ENCODE assay signal across 28 cellular contexts in the genomic region with DNA sequence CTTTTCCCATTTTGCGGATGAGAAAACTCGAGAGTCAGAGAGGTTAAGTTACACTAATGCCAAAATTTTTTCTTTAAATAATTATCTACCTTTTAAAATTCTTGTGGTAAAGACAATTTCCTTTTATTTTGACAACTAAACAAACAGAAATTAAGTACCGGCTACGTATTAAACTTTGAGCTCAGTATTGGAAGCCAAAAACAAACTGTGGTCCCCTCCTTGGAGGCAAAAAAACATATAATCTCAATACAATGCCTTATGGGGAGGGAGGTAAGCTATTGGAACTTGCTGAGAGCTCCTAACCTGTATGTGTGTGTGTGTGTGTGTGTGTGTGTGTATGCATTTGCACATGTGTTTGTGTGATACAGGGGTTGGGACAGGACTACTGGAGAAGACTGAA. TPM values are rescaled to one million over a fixed set of nuclear protein-coding genes. Genes with fewer than 3 reads are reported as not detected.
DNase-seq lines count a peak whose midpoint lies in the region; ATAC-seq, FAIRE-seq and TF ChIP-seq lines count a peak whose summit lies in the region.
"Had no signal": no experiment of that assay in that cellular context is flagged by ENCODE, and none has a peak within 500 bp of the region (broad histone marks: within the 10 kb centered on the region; RNA-seq: fewer than 3 reads in every experiment).

No MANE protein-coding gene starts in this region.

- peak; percentile 37 for FAIRE-seq in astrocyte (lab: Jason Lieb, UNC)
- FAIRE-seq: A204.1, GM18507 had no signal

- no TSS peak for BruUV-seq in Caco-2 (replicated peaks; lab: Mats Ljungman, UMichigan)

- H3K27ac ChIP-seq in astrocyte (ENCODE audit: low read depth, low read length) (peak overlapping the region; percentile 96), smooth muscle cell (ENCODE audit: low read depth) (peak overlapping the region; percentile 89), Karpas-422 (ENCODE audit: low read length) (no peak overlapping the region)
- H3K27ac ChIP-seq: BLaER1 treated with 17β-estradiol and CSF1 and Interleukin-3, amounts not matched to agents 10 nM and 100 nM; KMS-11 had no signal

- H3K9me3 Mint-ChIP-seq in Caco-2 (ENCODE audit: unreplicated experiment) (peaks cover 23% of the 10 kb centered on the region), HFFc6 (no peaks in the 10 kb centered on the region), astrocyte (ENCODE audit: unreplicated experiment) (peaks cover under 1% of the 10 kb centered on the region)
- H3K9me3 Mint-ChIP-seq: CD4-positive, alpha-beta T cell; IgD-negative memory B cell had no signal

- 83% methylated on average over 4 of the region's 4 CpGs for WGBS in smooth muscle cell (ENCODE audit: low lambda C conversion rate)

- H3K36me3 Mint-ChIP-seq in Caco-2 (ENCODE audit: insufficient read depth, unreplicated experiment) (peaks cover 12% of the 10 kb centered on the region), HFFc6 (ENCODE audit: low read depth) (peaks cover 5% of the 10 kb centered on the region), astrocyte (ENCODE audit: low read depth, unreplicated experiment) (no peaks in the 10 kb centered on the region)
- H3K36me3 Mint-ChIP-seq: IgD-negative memory B cell had no signal

- intact Hi-C loops in Caco-2 (cut with micrococcal nuclease; ENCODE audit: unreplicated experiment), result loop anchor here (10.0 kb wide), 2 partner anchors 221 to 261 kb away; no protein-coding TSS in a partner anchor

- no peaks in the 10 kb centered on the region for H4K20me1 ChIP-seq in astrocyte (ENCODE audit: insufficient read depth, low read length)
- no peaks in the 10 kb centered on the region for H4K20me1 ChIP-seq in smooth muscle cell (ENCODE audit: low read depth)
- H4K20me1 ChIP-seq in Karpas-422 (ENCODE audit: insufficient read depth, low read depth, low read length), result no peaks in the 10 kb centered on the region
- H4K20me1 ChIP-seq: BLaER1 treated with 17β-estradiol and CSF1 and Interleukin-3, amounts not matched to agents 10 nM and 100 nM had no signal

- H3K4me2 ChIP-seq in astrocyte (ENCODE audit: low read length), result no peak overlapping the region
- no peak overlapping the region for H3K4me2 ChIP-seq in smooth muscle cell
- no peak overlapping the region for H3K4me2 ChIP-seq in Karpas-422 (ENCODE audit: low read depth, low read length, poor library complexity, severe bottlenecking)
- H3K4me2 ChIP-seq: BLaER1 treated with 17β-estradiol and CSF1 and Interleukin-3, amounts not matched to agents 10 nM and 100 nM; KMS-11 had no signal

- no peaks in the 10 kb centered on the region for H3K27me3 Mint-ChIP-seq in Caco-2 (ENCODE audit: insufficient read depth, unreplicated experiment)
- peaks cover 6% of the 10 kb centered on the region for H3K27me3 Mint-ChIP-seq in HFFc6 (ENCODE audit: insufficient read depth)
- H3K27me3 Mint-ChIP-seq in astrocyte (ENCODE audit: low read depth, unreplicated experiment), result no peaks in the 10 kb centered on the region

- no peaks in the 10 kb centered on the region for H3K79me2 ChIP-seq in astrocyte (ENCODE audit: insufficient read depth, low read length)
- no peaks in the 10 kb centered on the region for H3K79me2 ChIP-seq in smooth muscle cell (ENCODE audit: low read depth)
- H3K79me2 ChIP-seq in Karpas-422 (ENCODE audit: low read length), result no peaks in the 10 kb centered on the region

- no peak for ATAC-seq in GM21717 (IDR thresholded peaks at IDR 0.05; ENCODE audit: unreplicated experiment)

- no peaks in the 10 kb centered on the region for H3K27me3 ChIP-seq in Caco-2 (replicated peaks; ENCODE audit: control insufficient read depth, insufficient read depth, low read length)
- no peaks in the 10 kb centered on the region for H3K27me3 ChIP-seq in astrocyte (ENCODE audit: insufficient read depth, low read length)
- H3K27me3 ChIP-seq in smooth muscle cell (ENCODE audit: low read depth), result no peaks in the 10 kb centered on the region
- H3K27me3 ChIP-seq in Karpas-422 (ENCODE audit: low read length), result no peaks in the 10 kb centered on the region
- H3K27me3 ChIP-seq: BLaER1 treated with 17β-estradiol and CSF1 and Interleukin-3, amounts not matched to agents 10 nM and 100 nM had no signal

- H3F3A ChIP-seq in smooth muscle cell (ENCODE audit: low read depth), result peaks cover 3% of the 10 kb centered on the region

- H3K4me3 Mint-ChIP-seq in Caco-2 (ENCODE audit: unreplicated experiment) (no peak overlapping the region), HFFc6 (no peak overlapping the region; the same call in 1 of the 2 replicates), astrocyte (ENCODE audit: unreplicated experiment) (no peak overlapping the region)
- H3K4me3 Mint-ChIP-seq: CD4-positive, alpha-beta T cell; IgD-negative memory B cell had no signal

- H3K4me1 ChIP-seq in Caco-2 (peaks cover 39% of the 10 kb centered on the region), astrocyte (ENCODE audit: insufficient read depth, low read length) (peaks cover 59% of the 10 kb centered on the region), smooth muscle cell (ENCODE audit: low read depth) (peaks cover 6% of the 10 kb centered on the region), Karpas-422 (ENCODE audit: low read length) (no peaks in the 10 kb centered on the region)
- H3K4me1 ChIP-seq: BLaER1 treated with 17β-estradiol and CSF1 and Interleukin-3, amounts not matched to agents 10 nM and 100 nM had no signal

- peaks cover 5% of the 10 kb centered on the region; the same call in 1 of the 2 replicates for H3K9me3 ChIP-seq in Caco-2
- H3K9me3 ChIP-seq in astrocyte (ENCODE audit: insufficient read depth, low read depth, low read length), result no peaks in the 10 kb centered on the region
- no peaks in the 10 kb centered on the region for H3K9me3 ChIP-seq in smooth muscle cell (replicated peaks; ENCODE audit: low read depth)
- H3K9me3 ChIP-seq in Karpas-422 (ENCODE audit: low read length), result no peaks in the 10 kb centered on the region
- H3K9me3 ChIP-seq: BLaER1 treated with 17β-estradiol and CSF1 and Interleukin-3, amounts not matched to agents 10 nM and 100 nM had no signal

- H3K9me2 ChIP-seq in Karpas-422 (replicated peaks; ENCODE audit: insufficient read depth, low read length), result no peaks in the 10 kb centered on the region

- CTCF ChIA-PET in Caco-2 (lab: Charles Lee), result no interaction called here

- H3K4me3 ChIP-seq in Caco-2 (ENCODE audit: low read depth, low read length), result no peak overlapping the region
- H3K4me3 ChIP-seq in astrocyte (ENCODE audit: insufficient read depth, low read depth, low read length), result no peak overlapping the region
- H3K4me3 ChIP-seq in smooth muscle cell, result no peak overlapping the region
- no peak overlapping the region for H3K4me3 ChIP-seq in Karpas-422 (ENCODE audit: low read length)
- H3K4me3 ChIP-seq: BLaER1 treated with 17β-estradiol and CSF1 and Interleukin-3, amounts not matched to agents 10 nM and 100 nM had no signal

- H2AFZ ChIP-seq in astrocyte (ENCODE audit: low read depth, low read length) (no peak overlapping the region), smooth muscle cell (ENCODE audit: low read depth) (no peak overlapping the region), Karpas-422 (ENCODE audit: low read length) (no peak overlapping the region)

- peak overlapping the region; percentile 28 for H3K27ac Mint-ChIP-seq in Caco-2 (ENCODE audit: unreplicated experiment)
- H3K27ac Mint-ChIP-seq in HFFc6, result peak overlapping the region; percentile 93
- no peak overlapping the region for H3K27ac Mint-ChIP-seq in astrocyte (ENCODE audit: unreplicated experiment)
- H3K27ac Mint-ChIP-seq: CD4-positive, alpha-beta T cell; IgD-negative memory B cell had no signal

- peaks cover 42% of the 10 kb centered on the region for H3K4me1 Mint-ChIP-seq in Caco-2 (ENCODE audit: low read depth, unreplicated experiment)
- peaks cover 93% of the 10 kb centered on the region for H3K4me1 Mint-ChIP-seq in HFFc6 (ENCODE audit: low read depth)
- peaks cover 58% of the 10 kb centered on the region for H3K4me1 Mint-ChIP-seq in astrocyte (ENCODE audit: low read depth, unreplicated experiment)
- H3K4me1 Mint-ChIP-seq: IgD-negative memory B cell had no signal

- H3K36me3 ChIP-seq in Caco-2 (ENCODE audit: control insufficient read depth, insufficient read depth, low read length), result no peaks in the 10 kb centered on the region
- H3K36me3 ChIP-seq in astrocyte (ENCODE audit: insufficient read depth, low read length), result no peaks in the 10 kb centered on the region
- no peaks in the 10 kb centered on the region for H3K36me3 ChIP-seq in smooth muscle cell (ENCODE audit: low read depth)
- no peaks in the 10 kb centered on the region for H3K36me3 ChIP-seq in Karpas-422 (ENCODE audit: insufficient read depth, low read length)
- H3K36me3 ChIP-seq: BLaER1 treated with 17β-estradiol and CSF1 and Interleukin-3, amounts not matched to agents 10 nM and 100 nM had no signal

- TF ChIP-seq CTCF in Caco-2 (IDR thresholded peaks at IDR 0.05; ENCODE audit: insufficient read depth in 1 of 2, low read depth in 1 of 2, low read length in 1 of 2, severe bottlenecking in 1 of 2, unreplicated experiment in 1 of 2), result no peak
- no peak for TF ChIP-seq CTCF in HFFc6 (IDR thresholded peaks at IDR 0.05)
- no peak for TF ChIP-seq CTCF in astrocyte (IDR thresholded peaks at IDR 0.05; ENCODE audit: insufficient read depth, low read depth, low read length)
- no peak for TF ChIP-seq CTCF in smooth muscle cell (IDR thresholded peaks at IDR 0.05; ENCODE audit: borderline replicate concordance, insufficient read depth, poor library complexity, severe bottlenecking)

- peak overlapping the region; percentile 10 for H3K9ac ChIP-seq in astrocyte (ENCODE audit: low read length)
- H3K9ac ChIP-seq in smooth muscle cell (ENCODE audit: low read depth), result no peak overlapping the region
- H3K9ac ChIP-seq in Karpas-422 (ENCODE audit: low read length), result no peak overlapping the region
- H3K9ac ChIP-seq: BLaER1 treated with 17β-estradiol and CSF1 and Interleukin-3, amounts not matched to agents 10 nM and 100 nM; KMS-11 had no signal

- POLR2A ChIA-PET in Caco-2 (lab: Charles Lee), result no interaction called here

- DNase-seq in Caco-2 (no peak), HFFc6 (no peak), astrocyte (ENCODE audit: low read depth) (no peak), smooth muscle cell (lab: John Stamatoyannopoulos, UW; ENCODE audit: unreplicated experiment) (no peak), Karpas-422 (no peak)
- DNase-seq in stimulated activated CD8-positive, alpha-beta memory T cell treated with anti-CD3 and anti-CD28 coated beads, Interleukin-4, amount 100 ng/mL, for 48 hours, result no peak
- DNase-seq: AML-193; CD4-positive, alpha-beta T cell; DMS53; NCI-H1092; NCI-H1417 treated with DMSO at 0.1 percent for 48 hours; NCI-H1694 treated with DMSO at 0.1 percent for 48 hours; NCI-H2081; NCI-H2227 treated with DMSO at 0.1 percent for 48 hours; NCI-H526 treated with DMSO at 0.1 percent for 48 hours; Right ventricle myocardium superior; RPMI8226 had no signal

RNA-seq across cellular contexts. Expression of a gene that starts 2.2 kb away (rescaled TPM):
- total RNA-seq in Caco-2 (2022), result not detected in 2 replicates
- total RNA-seq in HFFc6 (2021; fragmentation: NEBNext Ultra II Directional; extraction: Animal tissue kit (Norgen Biotek cat#: 25700)), result not detected
- total RNA-seq in astrocyte, result not detected in 2 replicates
- not detected in 2 replicates for total RNA-seq in smooth muscle cell
- polyA plus RNA-seq in smooth muscle cell, result 0.38 TPM in 1 of 2 replicates, not detected in the other
- total RNA-seq in Karpas-422 (2014; rRNA removed; shearing (Covaris generic); ENCODE audit: low replicate concordance), result not detected in 2 replicates
- total RNA-seq: CD4-positive, alpha-beta T cell; Daoy; G401; H4; NCI-H460; Right ventricle myocardium superior; SK-MEL-5 had no signal
- polyA plus RNA-seq: IgD-negative memory B cell had no signal

RNA-seq across cellular contexts. Expression of a gene that starts 3.5 kb away (rescaled TPM):
- 3.7 and 4.9 TPM in 2 replicates for total RNA-seq in Caco-2 (2022)
- 100 to 1,000 TPM in 1 of 6 experiments, 10 to 100 TPM in 5; 30.3 to 105 (median 44.4) TPM for total RNA-seq in HFFc6 (2021; fragmentation: NEBNext Ultra II Directional; extraction: Animal tissue kit (Norgen Biotek cat#: 25700))
- 3.8 and 7.1 TPM in 2 replicates for total RNA-seq in astrocyte
- total RNA-seq in smooth muscle cell, result 3.5 and 17.3 TPM in 2 replicates
- 21.0 and 71.9 TPM in 2 replicates for polyA plus RNA-seq in smooth muscle cell
- total RNA-seq in Karpas-422 (2014; rRNA removed; shearing (Covaris generic); ENCODE audit: low replicate concordance), result not detected in 2 replicates
- total RNA-seq: CD4-positive, alpha-beta T cell; Daoy; G401; H4; NCI-H460; Right ventricle myocardium superior; SK-MEL-5 had no signal
- polyA plus RNA-seq: IgD-negative memory B cell had no signal

RNA-seq across cellular contexts. Expression of a gene that starts 8.4 kb away (rescaled TPM):
- not detected in 2 replicates for total RNA-seq in Caco-2 (2022)
- under 1 TPM in 4 of 6 experiments, not detected in 2; 0.46 to 0.96 (median 0.53) TPM for total RNA-seq in HFFc6 (2021; fragmentation: NEBNext Ultra II Directional; extraction: Animal tissue kit (Norgen Biotek cat#: 25700))
- total RNA-seq in astrocyte, result not detected in 2 replicates
- total RNA-seq in smooth muscle cell, result not detected in 2 replicates
- not detected in 2 replicates for polyA plus RNA-seq in smooth muscle cell
- not detected in 2 replicates for total RNA-seq in Karpas-422 (2014; rRNA removed; shearing (Covaris generic); ENCODE audit: low replicate concordance)
- total RNA-seq: CD4-positive, alpha-beta T cell; Daoy; G401; H4; NCI-H460; Right ventricle myocardium superior; SK-MEL-5 had no signal
- polyA plus RNA-seq: IgD-negative memory B cell had no signal

RNA-seq across cellular contexts. Expression of a gene that starts 16.3 kb away (rescaled TPM):
- not detected in 2 replicates for total RNA-seq in Caco-2 (2022)
- under 1 TPM in 1 of 6 experiments, not detected in 5; 0.38 TPM for total RNA-seq in HFFc6 (2021; fragmentation: NEBNext Ultra II Directional; extraction: Animal tissue kit (Norgen Biotek cat#: 25700))
- total RNA-seq in astrocyte, result not detected in 2 replicates
- total RNA-seq in smooth muscle cell, result not detected in 2 replicates
- polyA plus RNA-seq in smooth muscle cell, result not detected in 2 replicates
- total RNA-seq in Karpas-422 (2014; rRNA removed; shearing (Covaris generic); ENCODE audit: low replicate concordance), result not detected in 2 replicates
- total RNA-seq: CD4-positive, alpha-beta T cell; Daoy; G401; H4; NCI-H460; Right ventricle myocardium superior; SK-MEL-5 had no signal
- polyA plus RNA-seq: IgD-negative memory B cell had no signal

RNA-seq across cellular contexts. Expression of a gene that starts 20.5 kb away (rescaled TPM):
- not detected in 2 replicates for total RNA-seq in Caco-2 (2022)
- not detected for total RNA-seq in HFFc6 (2021; fragmentation: NEBNext Ultra II Directional; extraction: Animal tissue kit (Norgen Biotek cat#: 25700))
- total RNA-seq in astrocyte, result not detected in 2 replicates
- total RNA-seq in smooth muscle cell, result not detected in 2 replicates
- polyA plus RNA-seq in smooth muscle cell, result not detected in 2 replicates
- not detected in 2 replicates for total RNA-seq in Karpas-422 (2014; rRNA removed; shearing (Covaris generic); ENCODE audit: low replicate concordance)
- total RNA-seq: CD4-positive, alpha-beta T cell; Daoy; G401; H4; NCI-H460; Right ventricle myocardium superior; SK-MEL-5 had no signal
- polyA plus RNA-seq: IgD-negative memory B cell had no signal
